In the genomic region with DNA sequence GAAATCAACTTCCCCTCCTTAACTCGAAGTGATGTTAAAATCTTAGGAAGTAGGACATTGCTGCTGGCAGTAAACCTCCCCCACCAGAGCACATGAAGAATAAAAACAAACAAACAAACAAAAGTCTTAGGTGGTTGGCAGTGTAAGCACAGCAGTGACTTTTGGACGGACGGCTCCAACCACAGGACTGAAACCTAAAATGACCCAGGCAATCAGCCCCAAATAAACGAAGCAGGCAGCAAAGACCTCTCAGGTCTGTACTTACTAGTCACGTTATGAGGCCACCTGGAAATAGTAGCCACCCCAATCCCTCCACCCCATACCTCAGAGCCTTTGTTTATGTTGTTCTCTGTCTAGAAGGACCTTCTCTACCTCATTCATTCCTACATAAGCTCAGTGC, we compare ENCODE assay signal across 23 cellular contexts. TPM values are rescaled to one million over a fixed set of nuclear protein-coding genes. Genes with fewer than 3 reads are reported as not detected.
DNase-seq lines count a peak whose midpoint lies in the region; ATAC-seq and TF ChIP-seq lines count a peak whose summit lies in the region.
"Had no signal": no experiment of that assay in that cellular context is flagged by ENCODE, and none has a peak within 500 bp of the region (broad histone marks: within the 10 kb centered on the region; RNA-seq: fewer than 3 reads in every experiment).

No MANE protein-coding gene starts in this region.

- DNase-seq in colonic mucosa (no peak), NCI-H146 treated with DMSO at 0.1 percent for 48 hours (lab: John Stamatoyannopoulos, UW; ENCODE audit: unreplicated experiment) (no peak), cerebellar nuclear complex (lab: John Stamatoyannopoulos, UW) (no peak), type B pancreatic cell (ENCODE audit: extremely low spot score, unreplicated experiment) (no peak)
- no peak for DNase-seq in stimulated activated CD4-positive, alpha-beta T cell treated with anti-CD3 and anti-CD28 coated beads, Interleukin-2, amount 100 ng/mL, for 24 hours
- DNase-seq: activated CD4-positive, alpha-beta memory T cell treated with anti-CD3 and anti-CD28 coated beads for 36 hours; activated naive CD4-positive, alpha-beta T cell treated with anti-CD3 and anti-CD28 coated beads, Interleukin-2, amount 10 ng/mL, durations not matched to agents 7 days and 5 days; activated T-cell treated with anti-CD3 and anti-CD28 coated beads, Interleukin-2, amount 50 U/mL, for 24 hours; KBM-7; mammary epithelial cell; NCI-H1092; NCI-H524; Right ventricle myocardium superior; stimulated activated CD8-positive, alpha-beta memory T cell treated with anti-CD3 and anti-CD28 coated beads, Interleukin-4, amount 100 ng/mL, for 48 hours; T-helper 1 cell had no signal

- no peak overlapping the region for H3K9ac ChIP-seq in colonic mucosa (ENCODE audit: low read depth in 2 of 2, low read length in 2 of 2)

- no peaks in the 10 kb centered on the region for H3K9me3 Mint-ChIP-seq in type B pancreatic cell
- H3K9me3 Mint-ChIP-seq: activated CD4-positive, alpha-beta memory T cell treated with anti-CD3 and anti-CD28 coated beads for 36 hours; activated naive CD4-positive, alpha-beta T cell treated with anti-CD3 and anti-CD28 coated beads, Interleukin-2, amount 10 ng/mL, durations not matched to agents 7 days and 5 days; activated T-cell treated with anti-CD3 and anti-CD28 coated beads, Interleukin-2, amount 50 U/mL, for 24 hours; nephron had no signal

- H3K4me1 ChIP-seq in colonic mucosa, result peaks cover 12% of the 10 kb centered on the region

- peaks cover 2% of the 10 kb centered on the region for H3K27me3 Mint-ChIP-seq in type B pancreatic cell
- H3K27me3 Mint-ChIP-seq: progenitor cell of endocrine pancreas had no signal

- TF ChIP-seq CTCF in 22Rv1 (IDR thresholded peaks at IDR 0.05) (no peak), colonic mucosa (IDR thresholded peaks at IDR 0.05) (no peak), type B pancreatic cell (conservative IDR thresholded peaks at IDR 0.05) (no peak)

- H3K36me3 ChIP-seq in colonic mucosa, result no peaks in the 10 kb centered on the region

- no peaks in the 10 kb centered on the region for H3K36me3 Mint-ChIP-seq in type B pancreatic cell
- H3K36me3 Mint-ChIP-seq: activated CD4-positive, alpha-beta memory T cell treated with anti-CD3 and anti-CD28 coated beads for 36 hours; activated naive CD4-positive, alpha-beta T cell treated with anti-CD3 and anti-CD28 coated beads, Interleukin-2, amount 10 ng/mL, durations not matched to agents 7 days and 5 days had no signal

- no peak overlapping the region for H3K4me3 Mint-ChIP-seq in type B pancreatic cell
- H3K4me3 Mint-ChIP-seq: activated CD4-positive, alpha-beta memory T cell treated with anti-CD3 and anti-CD28 coated beads for 36 hours; activated naive CD4-positive, alpha-beta T cell treated with anti-CD3 and anti-CD28 coated beads, Interleukin-2, amount 10 ng/mL, durations not matched to agents 7 days and 5 days; activated T-cell treated with anti-CD3 and anti-CD28 coated beads, Interleukin-2, amount 50 U/mL, for 24 hours; nephron had no signal

- intact Hi-C loops in colonic mucosa (cut with DNase I), result no loop called here

- no peaks in the 10 kb centered on the region for H3K9me3 ChIP-seq in colonic mucosa

- no peak overlapping the region for H3K27ac Mint-ChIP-seq in type B pancreatic cell
- H3K27ac Mint-ChIP-seq: activated CD4-positive, alpha-beta memory T cell treated with anti-CD3 and anti-CD28 coated beads for 36 hours; activated naive CD4-positive, alpha-beta T cell treated with anti-CD3 and anti-CD28 coated beads, Interleukin-2, amount 10 ng/mL, durations not matched to agents 7 days and 5 days; activated T-cell treated with anti-CD3 and anti-CD28 coated beads, Interleukin-2, amount 50 U/mL, for 24 hours; nephron; progenitor cell of endocrine pancreas had no signal

- no peak overlapping the region for H3K4me3 ChIP-seq in colonic mucosa
- H3K4me3 ChIP-seq: coronary artery, skin epidermis had no signal

- no peaks in the 10 kb centered on the region for H3K27me3 ChIP-seq in colonic mucosa

- peaks cover 43% of the 10 kb centered on the region for H3K4me1 Mint-ChIP-seq in type B pancreatic cell (ENCODE audit: unreplicated experiment)

- ATAC-seq in GM18907 (IDR thresholded peaks at IDR 0.05; ENCODE audit: unreplicated experiment) (peak; percentile 28), HG03280 (IDR thresholded peaks at IDR 0.05; ENCODE audit: unreplicated experiment) (peak; percentile 28)

- H3K27ac ChIP-seq in 22Rv1 (peak overlapping the region; percentile 96), colonic mucosa (peak overlapping the region; percentile 34)
- H3K27ac ChIP-seq: C4-2B, coronary artery, skin epidermis had no signal

RNA-seq across cellular contexts. Expression of gene HES1, which starts 33.5 kb away (rescaled TPM):
- total RNA-seq in colonic mucosa, result 100 to 1,000 TPM; 102 TPM
- total RNA-seq in type B pancreatic cell (ENCODE audit: low replicate concordance), result 100 and 180 TPM in 2 replicates
